ENCODE assay signal across 8 cellular contexts in genomic region chr11:133966924-133967598, GRCh38. TPM values are rescaled to one million over a fixed set of nuclear protein-coding genes. Genes with fewer than 3 reads are reported as not detected.
DNase-seq lines count a peak whose midpoint lies in the region; ATAC-seq and TF ChIP-seq lines count a peak whose summit lies in the region.

No MANE protein-coding gene starts in this region.

- CTCF ChIA-PET in OCI-LY7 (lab: Charles Lee; ENCODE audit: unreplicated experiment): interaction anchor here (0.6 kb wide), 1 partner anchor 146 kb away, joined by 3 read pairs; no protein-coding TSS in a partner anchor

- H3K4me3 ChIP-seq in AG10803 (ENCODE audit: low read length): no peak overlapping the region; the same call in 1 of the 2 replicates
- no peak overlapping the region for H3K4me3 ChIP-seq in OCI-LY7 (ENCODE audit: low read depth, low read length, poor library complexity, severe bottlenecking)
- no peak overlapping the region for H3K4me3 ChIP-seq in vagina

- TF ChIP-seq POLR2A in vagina (IDR thresholded peaks at IDR 0.05): no peak

- no peaks in the 10 kb centered on the region for H3K9me3 ChIP-seq in OCI-LY7 (ENCODE audit: low read length)
- no peaks in the 10 kb centered on the region for H3K9me3 ChIP-seq in vagina

- peak; percentile 82 to 88 for ATAC-seq in activated naive CD4-positive, alpha-beta T cell treated with anti-CD3 and anti-CD28 coated beads, Interleukin-2, amount 50 U/mL, for 72 hours

- peaks cover 0 to 4% of the 10 kb centered on the region in 2 donors for H3K9me3 Mint-ChIP-seq in activated naive CD4-positive, alpha-beta T cell treated with anti-CD3 and anti-CD28 coated beads, Interleukin-2, amount 50 U/mL, for 72 hours

- H3K27ac ChIP-seq in OCI-LY7 (ENCODE audit: low read depth, low read length, poor library complexity, severe bottlenecking) (no peak overlapping the region), vagina (no peak overlapping the region)

- H3K36me3 ChIP-seq in OCI-LY7 (ENCODE audit: insufficient read depth, low read length) (no peaks in the 10 kb centered on the region), vagina (no peaks in the 10 kb centered on the region)

- H4K20me1 ChIP-seq in OCI-LY7 (ENCODE audit: insufficient read depth, low read length): no peaks in the 10 kb centered on the region

- intact Hi-C loops in OCI-LY7 (cut with micrococcal nuclease; ENCODE audit: unreplicated experiment) (no loop called here), vagina (cut with DNase I) (no loop called here)

- H3K27me3 ChIP-seq in vagina: no peaks in the 10 kb centered on the region

- TF ChIP-seq CTCF in AG10803 (conservative IDR thresholded peaks at IDR 0.05; ENCODE audit: low read length): peak; percentile 28
- peak; percentile 56 for TF ChIP-seq CTCF in OCI-LY7 (conservative IDR thresholded peaks at IDR 0.05; ENCODE audit: low read length)
- TF ChIP-seq CTCF in vagina (IDR thresholded peaks at IDR 0.05): no peak

- no peak for DNase-seq in AG10803 (ENCODE audit: low read depth)
- no peak for DNase-seq in OCI-LY7 (ENCODE audit: low spot score)
- DNase-seq in activated naive CD4-positive, alpha-beta T cell treated with anti-CD3 and anti-CD28 coated beads, Interleukin-2, amount 50 U/mL, for 72 hours (ENCODE audit: low spot score in 2 of 2): peak; percentile 73 to 78
- peak; percentile 9 for DNase-seq in kidney tubule cell (ENCODE audit: low spot score)
- DNase-seq in stimulated activated CD8-positive, alpha-beta memory T cell treated with anti-CD3 and anti-CD28 coated beads, Interleukin-4, amount 100 ng/mL, for 24 hours (ENCODE audit: low read depth): peak; percentile 62
- no peak for DNase-seq in ureter (ENCODE audit: low spot score)
- DNase-seq in vagina (ENCODE audit: extremely low spot score in 2 of 2): no peak
- DNase-seq in cortex of kidney (lab: John Stamatoyannopoulos, UW): no peak

- no peaks in the 10 kb centered on the region for H3K36me3 Mint-ChIP-seq in activated naive CD4-positive, alpha-beta T cell treated with anti-CD3 and anti-CD28 coated beads, Interleukin-2, amount 50 U/mL, for 72 hours

- no peaks in the 10 kb centered on the region for H3K79me2 ChIP-seq in OCI-LY7 (ENCODE audit: insufficient read depth, low read depth, low read length)

- no peaks in the 10 kb centered on the region for H3K4me1 ChIP-seq in OCI-LY7 (ENCODE audit: insufficient read depth, low read length, poor library complexity, severe bottlenecking)
- H3K4me1 ChIP-seq in vagina: no peaks in the 10 kb centered on the region

- no TSS peak for BruUV-seq in OCI-LY7 (replicated peaks; lab: Mats Ljungman, UMichigan)

- no peak overlapping the region for H3K4me2 ChIP-seq in OCI-LY7 (ENCODE audit: low read length)

- H2AFZ ChIP-seq in OCI-LY7 (ENCODE audit: low read length): no peak overlapping the region

- no peaks in the 10 kb centered on the region for H3K9me2 ChIP-seq in OCI-LY7 (ENCODE audit: insufficient read depth, low read length)

- POLR2A ChIA-PET in OCI-LY7 (lab: Charles Lee): no interaction called here

- peak overlapping the region; percentile 37 to 50 for H3K27ac Mint-ChIP-seq in activated naive CD4-positive, alpha-beta T cell treated with anti-CD3 and anti-CD28 coated beads, Interleukin-2, amount 50 U/mL, for 72 hours

RNA-seq across cellular contexts. Expression of gene IGSF9B, which starts 10.3 kb away (rescaled TPM):
- 0.36 and 0.95 TPM in 2 replicates for total RNA-seq in OCI-LY7 (2014; rRNA removed; shearing (Covaris generic))
- total RNA-seq in OCI-LY7 (2022): 2.8 and 3.4 TPM in 2 replicates
- 100 to 1,000 TPM; 119 TPM for total RNA-seq in activated naive CD4-positive, alpha-beta T cell treated with anti-CD3 and anti-CD28 coated beads, Interleukin-2, amount 50 U/mL, for 72 hours
- total RNA-seq in ureter: 52.0 TPM
- 10.1 TPM for total RNA-seq in vagina

Comparison
In these comparisons a context has a peak if more than half of its experiments do, and no peak if none do; other contexts are left out.
1. DNase-seq: peak in activated naive CD4-positive, alpha-beta T cell treated with anti-CD3 and anti-CD28 coated beads, Interleukin-2, amount 50 U/mL, for 72 hours (2 of 2), kidney tubule cell (single experiment) and stimulated activated CD8-positive, alpha-beta memory T cell treated with anti-CD3 and anti-CD28 coated beads, Interleukin-4, amount 100 ng/mL, for 24 hours (single experiment); none in AG10803 (single experiment), OCI-LY7 (single experiment), ureter (single experiment), vagina (0 of 2) and cortex of kidney (single experiment).
2. CTCF ChIP-seq: peak in AG10803 (single experiment) and OCI-LY7 (single experiment); none in vagina (0 of 3).